Comparison of ENCODE assay signal across 12 cellular contexts in genomic region chr1:12075195-12076114, GRCh38. TPM values are rescaled to one million over a fixed set of nuclear protein-coding genes. Genes with fewer than 3 reads are reported as not detected.
DNase-seq lines count a peak whose midpoint lies in the region; ATAC-seq and TF ChIP-seq lines count a peak whose summit lies in the region.
"Had no signal": no experiment of that assay in that cellular context is flagged by ENCODE, and none has a peak within 500 bp of the region (broad histone marks: within the 10 kb centered on the region; RNA-seq: fewer than 3 reads in every experiment).

No MANE protein-coding gene starts in this region.

- DNase-seq in AG10803 (ENCODE audit: low read depth) (peak; percentile 96), cardiac fibroblast (ENCODE audit: low read depth in 2 of 2) (peak; percentile 75 to 98), myocyte (ENCODE audit: low read depth) (peak; percentile 89), cerebellar cortex (ENCODE audit: low spot score) (no peak), GM20000 (ENCODE audit: low spot score) (no peak)
- no peak for DNase-seq in stimulated activated CD4-positive, alpha-beta T cell treated with anti-CD3 and anti-CD28 coated beads, Interleukin-2, amount 100 ng/mL, for 24 hours
- DNase-seq: hippocampal formation; NCI-H146; stimulated activated CD4-positive, alpha-beta T cell treated with anti-CD3 and anti-CD28 coated beads, Interleukin-1b, Interleukin-23, amount 100 ng/mL, for 48 hours had no signal

- no peak for ATAC-seq in GM21786 (IDR thresholded peaks at IDR 0.05; ENCODE audit: unreplicated experiment)

- H3K36me3 ChIP-seq in HEK293 (ENCODE audit: control insufficient read depth in 2 of 2, insufficient read depth in 1 of 2, low read length in 2 of 2): no peaks in the 10 kb centered on the region

- POLR2A ChIA-PET in HEK293 (lab: Yijun Ruan, JAX): interaction anchor here (0.7 kb wide), 1 partner anchor 10 kb away, joined by 3 read pairs; no protein-coding TSS in a partner anchor

- H3K9me3 ChIP-seq in HEK293 (ENCODE audit: control insufficient read depth, insufficient read depth, low read depth, low read length): no peaks in the 10 kb centered on the region

- CTCF ChIA-PET in HEK293 (lab: Yijun Ruan, JAX): interaction anchor here (0.8 to 1.4 kb wide), 3 partner anchors 49 to 167 kb away, joined by 3 to 4 read pairs (median 3); no protein-coding TSS in a partner anchor

- H3K4me3 ChIP-seq in AG10803 (ENCODE audit: low read length) (no peak overlapping the region), HEK293 (ENCODE audit: low read depth, low read length) (no peak overlapping the region), cardiac fibroblast (replicated peaks in 1 of 2; ENCODE audit: low read depth in 2 of 2, low read length in 2 of 2) (no peak overlapping the region)

- H3K27ac ChIP-seq in HEK293 (ENCODE audit: extremely low read depth, low read depth, low read length): no peak overlapping the region

- H3K4me1 ChIP-seq in HEK293 (ENCODE audit: control insufficient read depth, insufficient read depth, low read length): no peaks in the 10 kb centered on the region

- TF ChIP-seq CTCF in AG10803 (conservative IDR thresholded peaks at IDR 0.05; ENCODE audit: low read length): no peak
- no peak for TF ChIP-seq CTCF in HEK293 (tag by site-specific recombination; IDR thresholded peaks at IDR 0.05)
- TF ChIP-seq CTCF in cardiac fibroblast (IDR thresholded peaks at IDR 0.05; ENCODE audit: low read depth, low read length): no peak
- TF ChIP-seq CTCF in GM20000 (IDR thresholded peaks at IDR 0.05; ENCODE audit: extremely low read depth, missing control alignments): no peak

TF ChIP-seq in HEK293, 187 proteins besides CTCF, POLR2A, EP300 and RAD21:
- no peak for TF ChIP-seq ZNF521 (tag by site-specific recombination; IDR thresholded peaks at IDR 0.05)
- peak; percentile 89 for TF ChIP-seq ZNF692 (tag by site-specific recombination; IDR thresholded peaks at IDR 0.05)
- no peak for TF ChIP-seq ZNF561 (tag by site-specific recombination; IDR thresholded peaks at IDR 0.05; ENCODE audit: borderline replicate concordance)
- TF ChIP-seq EGR2 (tag by site-specific recombination; IDR thresholded peaks at IDR 0.05; ENCODE audit: low read depth): 0 out of 2 replicates have a peak, but pooled peaks have one; percentile 20
- TF ChIP-seq PRDM6 (tag by site-specific recombination; IDR thresholded peaks at IDR 0.05): no peak
- 0 out of 2 replicates have a peak, but pooled peaks have one; percentile 34 for TF ChIP-seq PATZ1 (tag by site-specific recombination; IDR thresholded peaks at IDR 0.05)
- TF ChIP-seq ZBTB44 (tag by site-specific recombination; IDR thresholded peaks at IDR 0.05): no peak
- TF ChIP-seq ZIC2 (tag by site-specific recombination; IDR thresholded peaks at IDR 0.05): no peak
- TF ChIP-seq ZNF488 (tag by site-specific recombination; IDR thresholded peaks at IDR 0.05): no peak
- peak; percentile 58; the same call in 1 of the 2 replicates for TF ChIP-seq ZFP69B (tag by site-specific recombination; IDR thresholded peaks at IDR 0.05)
- TF ChIP-seq ZFHX2 (tag by site-specific recombination; conservative IDR thresholded peaks at IDR 0.05): peak; percentile 42; the same call in 1 of the 2 replicates

RNA-seq across cellular contexts. Expression of gene TNFRSF8, which starts 12.4 kb away (rescaled TPM):
- 0.16 TPM in 1 of 2 replicates, not detected in the other for total RNA-seq in myocyte
- not detected for polyA plus RNA-seq in myocyte (2012)
- polyA plus RNA-seq: neural cell had no signal

RNA-seq across cellular contexts. Expression of gene MIIP, which starts 56.2 kb away (rescaled TPM):
- 40.2 and 43.7 TPM in 2 replicates for total RNA-seq in myocyte
- polyA plus RNA-seq in myocyte (2012): 17.0 TPM

Comparison
In these comparisons a context has a peak if more than half of its experiments do, and no peak if none do; other contexts are left out.
1. DNase-seq: peak in AG10803 (single experiment), cardiac fibroblast (2 of 2) and myocyte (single experiment); none in cerebellar cortex (single experiment), GM20000 (single experiment) and stimulated activated CD4-positive, alpha-beta T cell treated with anti-CD3 and anti-CD28 coated beads, Interleukin-2, amount 100 ng/mL, for 24 hours (0 of 2).